Comparison of ENCODE assay signal across 17 cellular contexts in genomic region chrX:15915959-15916703, GRCh38.
DNase-seq lines count a peak whose midpoint lies in the region; ATAC-seq and FAIRE-seq lines count a peak whose summit lies in the region.
"Had no signal": no experiment of that assay in that cellular context is flagged by ENCODE, and none has a peak within 500 bp of the region (broad histone marks: within the 10 kb centered on the region; RNA-seq: fewer than 3 reads in every experiment).

No MANE protein-coding gene starts in this region.

- intact Hi-C loops in left colon (cut with DNase I, micrococcal nuclease): no loop called here

- DNase-seq in GM19239 (ENCODE audit: insufficient read length, low spot score) (no peak), RPMI7951 (ENCODE audit: low read depth) (peak; percentile 29), fibroblast of peridontal ligament (ENCODE audit: extremely low read depth) (peak; percentile 1), pulmonary artery endothelial cell (ENCODE audit: low read depth, low spot score) (peak; percentile 8), left colon (no peak)
- DNase-seq in activated CD4-positive, alpha-beta T cell treated with anti-CD3 and anti-CD28 coated beads, Interleukin-2, amount 50 U/mL, for 4 hours: no peak
- DNase-seq: activated CD4-positive, CD25-positive, alpha-beta regulatory T cell; activated CD8-positive, alpha-beta memory T cell treated with anti-CD3 and anti-CD28 coated beads, Interleukin-2, amount 50 U/mL, for 48 hours; activated naive CD8-positive, alpha-beta T cell treated with anti-CD3 and anti-CD28 coated beads, Interleukin-2, amount 10 ng/mL, durations not matched to agents 7 days and 5 days; HFFc6; naive B cell; NCI-H1694 treated with DMSO at 0.1 percent for 48 hours; SJCRH30 had no signal

- peak; percentile 14 for FAIRE-seq in GM19239 (lab: Jason Lieb, UNC)
- FAIRE-seq: colon, islet of Langerhans had no signal

- ATAC-seq in esophagus mucosa: no peak
- no peak for ATAC-seq in HG03039 (IDR thresholded peaks at IDR 0.05; ENCODE audit: unreplicated experiment)
- no peak for ATAC-seq in left colon

Comparison
In these comparisons a context has a peak if more than half of its experiments do, and no peak if none do; other contexts are left out.
1. DNase-seq: peak in RPMI7951 (single experiment), fibroblast of peridontal ligament (single experiment) and pulmonary artery endothelial cell (single experiment); none in GM19239 (single experiment), activated CD4-positive, alpha-beta T cell treated with anti-CD3 and anti-CD28 coated beads, Interleukin-2, amount 50 U/mL, for 4 hours (0 of 2) and left colon (0 of 2).